ENCODE assay signal across 13 cellular contexts in genomic region chr1:172325562-172325961, GRCh38.
DNase-seq lines count a peak whose midpoint lies in the region; ATAC-seq and TF ChIP-seq lines count a peak whose summit lies in the region.
"Had no signal": no experiment of that assay in that cellular context is flagged by ENCODE, and none has a peak within 500 bp of the region (broad histone marks: within the 10 kb centered on the region; RNA-seq: fewer than 3 reads in every experiment).

No MANE protein-coding gene starts in this region.

- no peak overlapping the region for H3K4me3 ChIP-seq in LNCaP clone FGC (ENCODE audit: low read depth, low read length)
- H3K4me3 ChIP-seq: prostate gland, vagina had no signal

- ATAC-seq in HG03159 (IDR thresholded peaks at IDR 0.05; ENCODE audit: unreplicated experiment) = no peak

- no peaks in the 10 kb centered on the region for H3K4me1 Mint-ChIP-seq in activated naive CD8-positive, alpha-beta T cell treated with anti-CD3 and anti-CD28 coated beads for 36 hours

- peaks cover 4% of the 10 kb centered on the region for H3K9me3 Mint-ChIP-seq in activated naive CD8-positive, alpha-beta T cell treated with anti-CD3 and anti-CD28 coated beads for 36 hours

- in situ Hi-C loops in Caki2 (cut with HindIII; ENCODE audit: low pct_unique_long_range_greater_than_20kb, low sequenced_read_pairs) (no loop called here), T47D (cut with HindIII; ENCODE audit: low pct_unique_long_range_greater_than_20kb, low sequenced_read_pairs) (no loop called here)

- no peaks in the 10 kb centered on the region for H3K36me3 Mint-ChIP-seq in activated naive CD8-positive, alpha-beta T cell treated with anti-CD3 and anti-CD28 coated beads for 36 hours

- no peak overlapping the region for H3K27ac Mint-ChIP-seq in activated naive CD8-positive, alpha-beta T cell treated with anti-CD3 and anti-CD28 coated beads for 36 hours

- H3K27me3 Mint-ChIP-seq in activated naive CD8-positive, alpha-beta T cell treated with anti-CD3 and anti-CD28 coated beads for 36 hours = no peaks in the 10 kb centered on the region

- DNase-seq in Caki2 (ENCODE audit: low read depth) (peak; percentile 34), LNCaP clone FGC (ENCODE audit: low read depth) (peak; percentile 50), T47D (ENCODE audit: low read depth in 1 of 2, low spot score in 1 of 2) (peak; percentile 11 to 64), glomerular visceral epithelial cell (ENCODE audit: extremely low spot score) (peak; percentile 21), NCI-H2171 (lab: John Stamatoyannopoulos, UW) (no peak)
- DNase-seq in activated naive CD8-positive, alpha-beta T cell treated with anti-CD3 and anti-CD28 coated beads for 36 hours = no peak
- no peak for DNase-seq in activated CD4-positive, alpha-beta T cell treated with anti-CD3 and anti-CD28 coated beads, Interleukin-2, amount 50 U/mL, for 1 hour
- DNase-seq: activated CD4-positive, alpha-beta T cell treated with anti-CD3 and anti-CD28 coated beads for 48 hours; DMS153; stimulated activated CD4-positive, alpha-beta T cell treated with anti-CD3 and anti-CD28 coated beads, Interleukin-1b, Interleukin-23, amount 100 ng/mL, for 48 hours had no signal

- TF ChIP-seq CTCF in LNCaP clone FGC (IDR thresholded peaks at IDR 0.05; ENCODE audit: control insufficient read depth, extremely low read depth, insufficient read depth) = no peak

- no peak overlapping the region for H3K4me3 Mint-ChIP-seq in activated naive CD8-positive, alpha-beta T cell treated with anti-CD3 and anti-CD28 coated beads for 36 hours

Comparison
In these comparisons a context has a peak if more than half of its experiments do, and no peak if none do; other contexts are left out.
1. DNase-seq: peak in Caki2 (single experiment), LNCaP clone FGC (single experiment), T47D (2 of 2) and glomerular visceral epithelial cell (single experiment); none in activated naive CD8-positive, alpha-beta T cell treated with anti-CD3 and anti-CD28 coated beads for 36 hours (single experiment), activated CD4-positive, alpha-beta T cell treated with anti-CD3 and anti-CD28 coated beads, Interleukin-2, amount 50 U/mL, for 1 hour (single experiment) and NCI-H2171 (single experiment).